Comparison of ENCODE assay signal across 20 cellular contexts in genomic region chr14:25056688-25057078, GRCh38. TPM values are rescaled to one million over a fixed set of nuclear protein-coding genes. Genes with fewer than 3 reads are reported as not detected.
DNase-seq lines count a peak whose midpoint lies in the region; ATAC-seq and TF ChIP-seq lines count a peak whose summit lies in the region.
"Had no signal": no experiment of that assay in that cellular context is flagged by ENCODE, and none has a peak within 500 bp of the region (broad histone marks: within the 10 kb centered on the region; RNA-seq: fewer than 3 reads in every experiment).

No MANE protein-coding gene starts in this region.

- DNase-seq in ELR (ENCODE audit: low read depth): peak; percentile 4
- no peak for DNase-seq in HFFc6
- DNase-seq in caudate nucleus (lab: John Stamatoyannopoulos, UW): peak in 5 of 61 donors; percentile 7 to 29 (median 17)
- peak; percentile 86 for DNase-seq in pons (ENCODE audit: low spot score)
- no peak for DNase-seq in activated CD8-positive, alpha-beta memory T cell treated with anti-CD3 and anti-CD28 coated beads, Interleukin-2, amount 10 ng/mL, durations not matched to agents 7 days and 5 days
- DNase-seq in activated T-cell treated with anti-CD3 and anti-CD28 coated beads for 4 hours: no peak
- no peak for DNase-seq in NOMO-1 treated with dmso at 0.1 percent for 144 hours (lab: John Stamatoyannopoulos, UW; ENCODE audit: unreplicated experiment)
- DNase-seq: activated CD4-positive, alpha-beta T cell treated with anti-CD3 and anti-CD28 coated beads for 48 hours; activated naive CD4-positive, alpha-beta T cell treated with anti-CD3 and anti-CD28 coated beads, Interleukin-2, amount 50 U/mL, for 16 hours; aorta; central memory CD4-positive, alpha-beta T cell; KG1; NCI-H187; Right ventricle myocardium superior had no signal

- ATAC-seq in activated CD8-positive, alpha-beta memory T cell treated with anti-CD3 and anti-CD28 coated beads, Interleukin-2, amount 10 ng/mL, durations not matched to agents 7 days and 5 days: no peak
- ATAC-seq in GM18873 (IDR thresholded peaks at IDR 0.05; ENCODE audit: low FRiP score, unreplicated experiment): no peak

- H3K27ac ChIP-seq in caudate nucleus (ENCODE audit: low read depth, low read length): peak overlapping the region; percentile 88
- H3K27ac ChIP-seq: neural progenitor cell, thoracic aorta had no signal

- peaks cover 9% of the 10 kb centered on the region for H3K27me3 Mint-ChIP-seq in HFFc6 (ENCODE audit: insufficient read depth)
- peaks cover 40% of the 10 kb centered on the region for H3K27me3 Mint-ChIP-seq in activated CD8-positive, alpha-beta memory T cell treated with anti-CD3 and anti-CD28 coated beads, Interleukin-2, amount 10 ng/mL, durations not matched to agents 7 days and 5 days

- TF ChIP-seq CTCF in HFFc6 (IDR thresholded peaks at IDR 0.05): no peak

- peaks cover 30% of the 10 kb centered on the region for H3K4me1 Mint-ChIP-seq in HFFc6 (ENCODE audit: low read depth)
- no peaks in the 10 kb centered on the region for H3K4me1 Mint-ChIP-seq in activated CD8-positive, alpha-beta memory T cell treated with anti-CD3 and anti-CD28 coated beads, Interleukin-2, amount 10 ng/mL, durations not matched to agents 7 days and 5 days
- H3K4me1 Mint-ChIP-seq: neural progenitor cell had no signal

- no peaks in the 10 kb centered on the region for H3K36me3 Mint-ChIP-seq in HFFc6 (ENCODE audit: low read depth)
- H3K36me3 Mint-ChIP-seq in activated CD8-positive, alpha-beta memory T cell treated with anti-CD3 and anti-CD28 coated beads, Interleukin-2, amount 10 ng/mL, durations not matched to agents 7 days and 5 days: no peaks in the 10 kb centered on the region
- H3K36me3 Mint-ChIP-seq: neural progenitor cell had no signal

- CTCF ChIA-PET in activated CD8-positive, alpha-beta memory T cell treated with anti-CD3 and anti-CD28 coated beads, Interleukin-2, amount 10 ng/mL, durations not matched to agents 7 days and 5 days (lab: Charles Lee): interaction anchor here (1.1 kb wide), 1 partner anchor 9 kb away, joined by 3 read pairs; no protein-coding TSS in a partner anchor

- no peaks in the 10 kb centered on the region for H3K9me3 Mint-ChIP-seq in HFFc6
- H3K9me3 Mint-ChIP-seq in activated CD8-positive, alpha-beta memory T cell treated with anti-CD3 and anti-CD28 coated beads, Interleukin-2, amount 10 ng/mL, durations not matched to agents 7 days and 5 days (ENCODE audit: low read depth): no peaks in the 10 kb centered on the region
- H3K9me3 Mint-ChIP-seq: neural progenitor cell had no signal

- H3K4me3 Mint-ChIP-seq in HFFc6: no peak overlapping the region; the same call in 1 of the 2 replicates
- no peak overlapping the region for H3K4me3 Mint-ChIP-seq in activated CD8-positive, alpha-beta memory T cell treated with anti-CD3 and anti-CD28 coated beads, Interleukin-2, amount 10 ng/mL, durations not matched to agents 7 days and 5 days
- H3K4me3 Mint-ChIP-seq: neural progenitor cell had no signal

- peak overlapping the region; percentile 53 for H3K27ac Mint-ChIP-seq in HFFc6
- no peak overlapping the region for H3K27ac Mint-ChIP-seq in activated CD8-positive, alpha-beta memory T cell treated with anti-CD3 and anti-CD28 coated beads, Interleukin-2, amount 10 ng/mL, durations not matched to agents 7 days and 5 days
- H3K27ac Mint-ChIP-seq: neural progenitor cell, progenitor cell of endocrine pancreas had no signal

RNA-seq across cellular contexts. Expression of gene STXBP6, which starts 6.7 kb away (rescaled TPM):
- total RNA-seq in HFFc6 (2021; fragmentation: NEBNext Ultra II Directional; extraction: Animal tissue kit (Norgen Biotek cat#: 25700)): 10 to 100 TPM; 15.4 to 17.5 (median 17.0) TPM
- not detected for total RNA-seq in activated CD8-positive, alpha-beta memory T cell treated with anti-CD3 and anti-CD28 coated beads, Interleukin-2, amount 10 ng/mL, durations not matched to agents 7 days and 5 days
- total RNA-seq: endothelial cell of umbilical vein, G401 had no signal

Comparison
In these comparisons a context has a peak if more than half of its experiments do, and no peak if none do; other contexts are left out.
1. DNase-seq: peak in ELR (single experiment) and pons (single experiment); none in HFFc6 (single experiment), activated CD8-positive, alpha-beta memory T cell treated with anti-CD3 and anti-CD28 coated beads, Interleukin-2, amount 10 ng/mL, durations not matched to agents 7 days and 5 days (single experiment), activated T-cell treated with anti-CD3 and anti-CD28 coated beads for 4 hours (single experiment) and NOMO-1 treated with dmso at 0.1 percent for 144 hours (single experiment).
2. RNA of gene STXBP6, which starts 6.7 kb away (total RNA-seq): 15.4 to 17.5 TPM in HFFc6; not detected in activated CD8-positive, alpha-beta memory T cell treated with anti-CD3 and anti-CD28 coated beads, Interleukin-2, amount 10 ng/mL, durations not matched to agents 7 days and 5 days; every median in the first group is over 10 times any median in the second.